Comparison of ENCODE assay signal across 8 cellular contexts in genomic region chr7:151756076-151756731, GRCh38.
DNase-seq lines count a peak whose midpoint lies in the region; ATAC-seq, FAIRE-seq and TF ChIP-seq lines count a peak whose summit lies in the region.

No MANE protein-coding gene starts in this region.

- H3K27ac ChIP-seq in astrocyte (ENCODE audit: low read depth, low read length) (peak overlapping the region; percentile 61), trophoblast cell (ENCODE audit: low read depth, low read length) (no peak overlapping the region), tibial artery (peak overlapping the region in 1 of 2 donors; percentile 36)

- H3K4me3 Mint-ChIP-seq in T-helper 17 cell (peak overlapping the region; percentile 89), astrocyte (ENCODE audit: unreplicated experiment) (no peak overlapping the region), osteocyte (ENCODE audit: unreplicated experiment) (no peak overlapping the region)

- H3K27ac Mint-ChIP-seq in T-helper 17 cell (peak overlapping the region; percentile 89), astrocyte (ENCODE audit: unreplicated experiment) (peak overlapping the region; percentile 67), osteocyte (ENCODE audit: unreplicated experiment) (no peak overlapping the region)

- H3K27me3 Mint-ChIP-seq in T-helper 17 cell (no peaks in the 10 kb centered on the region), astrocyte (ENCODE audit: low read depth, unreplicated experiment) (peaks cover 7% of the 10 kb centered on the region), osteocyte (ENCODE audit: unreplicated experiment) (no peaks in the 10 kb centered on the region)

- peaks cover 23% of the 10 kb centered on the region for H3K4me1 Mint-ChIP-seq in T-helper 17 cell
- peaks cover 33% of the 10 kb centered on the region for H3K4me1 Mint-ChIP-seq in astrocyte (ENCODE audit: low read depth, unreplicated experiment)
- H3K4me1 Mint-ChIP-seq in osteocyte (ENCODE audit: unreplicated experiment), result peaks cover 66% of the 10 kb centered on the region

- H3K9me3 ChIP-seq in T-helper 17 cell (ENCODE audit: control insufficient read depth, low read length, poor library complexity, severe bottlenecking), result no peaks in the 10 kb centered on the region
- no peaks in the 10 kb centered on the region for H3K9me3 ChIP-seq in astrocyte (ENCODE audit: insufficient read depth, low read depth, low read length)
- H3K9me3 ChIP-seq in trophoblast cell (ENCODE audit: insufficient read depth, low read depth, low read length), result no peaks in the 10 kb centered on the region
- H3K9me3 ChIP-seq in tibial artery, result no peaks in the 10 kb centered on the region

- H3K9me3 Mint-ChIP-seq in astrocyte (ENCODE audit: unreplicated experiment) (no peaks in the 10 kb centered on the region), osteocyte (ENCODE audit: unreplicated experiment) (no peaks in the 10 kb centered on the region)

- H3K9ac ChIP-seq in astrocyte (ENCODE audit: low read length) (peak overlapping the region; percentile 54), trophoblast cell (ENCODE audit: low read length) (no peak overlapping the region)

- H3K36me3 Mint-ChIP-seq in T-helper 17 cell (ENCODE audit: low read depth), result peaks cover 2% of the 10 kb centered on the region
- no peaks in the 10 kb centered on the region for H3K36me3 Mint-ChIP-seq in astrocyte (ENCODE audit: low read depth, unreplicated experiment)
- H3K36me3 Mint-ChIP-seq in osteocyte (ENCODE audit: unreplicated experiment), result no peaks in the 10 kb centered on the region

- H2AK5ac ChIP-seq in trophoblast cell (ENCODE audit: low read length), result peak overlapping the region; percentile 85

- H3K27me3 ChIP-seq in astrocyte (ENCODE audit: insufficient read depth, low read length), result no peaks in the 10 kb centered on the region
- no peaks in the 10 kb centered on the region for H3K27me3 ChIP-seq in trophoblast cell (ENCODE audit: insufficient read depth, low read length)
- H3K27me3 ChIP-seq in tibial artery, result no peaks in the 10 kb centered on the region

- peak overlapping the region; percentile 57 for H3K4me2 ChIP-seq in astrocyte (ENCODE audit: low read length)
- H3K4me2 ChIP-seq in trophoblast cell (ENCODE audit: low read length), result no peak overlapping the region

- peak overlapping the region; percentile 30 for H4K8ac ChIP-seq in trophoblast cell (ENCODE audit: low read depth, low read length)

- no peaks in the 10 kb centered on the region for H4K20me1 ChIP-seq in astrocyte (ENCODE audit: insufficient read depth, low read length)

- H2BK120ac ChIP-seq in trophoblast cell (ENCODE audit: insufficient read depth, low read length, poor library complexity), result peak overlapping the region; percentile 48

- H3K79me2 ChIP-seq in astrocyte (ENCODE audit: insufficient read depth, low read length) (no peaks in the 10 kb centered on the region), trophoblast cell (ENCODE audit: control insufficient read depth, insufficient read depth, low read length, poor library complexity) (peaks cover 4% of the 10 kb centered on the region)

- no peak overlapping the region for H3K23ac ChIP-seq in trophoblast cell (ENCODE audit: low read length)

- peak overlapping the region; percentile 21 for H2AFZ ChIP-seq in astrocyte (ENCODE audit: low read depth, low read length)
- peak overlapping the region; percentile 62 for H2AFZ ChIP-seq in trophoblast cell (ENCODE audit: insufficient read depth, low read length, poor library complexity)

- peak overlapping the region; percentile 71 for H3K14ac ChIP-seq in trophoblast cell (ENCODE audit: low read length)

- peaks cover 26% of the 10 kb centered on the region for H3K79me1 ChIP-seq in trophoblast cell (ENCODE audit: low read length)

- peak overlapping the region; percentile 72 for H4K91ac ChIP-seq in trophoblast cell (ENCODE audit: low read depth, low read length)

- H3K4me1 ChIP-seq in astrocyte (ENCODE audit: insufficient read depth, low read length), result peaks cover 48% of the 10 kb centered on the region
- H3K4me1 ChIP-seq in trophoblast cell (ENCODE audit: control insufficient read depth in 1 of 2, insufficient read depth in 2 of 2, low read length in 2 of 2), result peaks cover 26 to 27% of the 10 kb centered on the region in 2 experiments
- peaks cover 0 to 62% (median 51%) of the 10 kb centered on the region in 4 donors for H3K4me1 ChIP-seq in tibial artery

- no peak overlapping the region for H3K4me3 ChIP-seq in astrocyte (ENCODE audit: insufficient read depth, low read depth, low read length)
- no peak overlapping the region for H3K4me3 ChIP-seq in trophoblast cell (ENCODE audit: low read depth, low read length)
- no peak overlapping the region for H3K4me3 ChIP-seq in tibial artery

- peak overlapping the region; percentile 24 for H2BK5ac ChIP-seq in trophoblast cell (ENCODE audit: low read depth, low read length, poor library complexity)

- no peaks in the 10 kb centered on the region for H3K36me3 ChIP-seq in astrocyte (ENCODE audit: insufficient read depth, low read length)
- no peaks in the 10 kb centered on the region for H3K36me3 ChIP-seq in trophoblast cell (ENCODE audit: control insufficient read depth in 1 of 2, insufficient read depth in 2 of 2, low read length in 2 of 2)
- no peaks in the 10 kb centered on the region for H3K36me3 ChIP-seq in tibial artery

- FAIRE-seq in astrocyte (lab: Jason Lieb, UNC), result no peak

- peak overlapping the region; percentile 90 for H2BK12ac ChIP-seq in trophoblast cell (ENCODE audit: low read length)

- ATAC-seq in GM18867 (IDR thresholded peaks at IDR 0.05; ENCODE audit: unreplicated experiment) (peak; percentile 44), T-helper 17 cell (peak; percentile 94), HG02938 (IDR thresholded peaks at IDR 0.05; ENCODE audit: unreplicated experiment) (no peak)

- no CpG with 5 or more reads among the region's 19 CpGs for WGBS in trophoblast cell (ENCODE audit: extremely low coverage, insufficient coverage, insufficient read length)

- peak in 2 of 3 donors; percentile 29 to 33 for DNase-seq in T-helper 17 cell
- DNase-seq in astrocyte (ENCODE audit: low read depth), result peak; percentile 60
- peak; percentile 29 to 41 for DNase-seq in trophoblast cell
- DNase-seq in osteocyte (ENCODE audit: extremely low spot score, unreplicated experiment), result no peak
- no peak for DNase-seq in tibial artery
- no peak for DNase-seq in NCI-H2227 (lab: John Stamatoyannopoulos, UW; ENCODE audit: unreplicated experiment)

- H4K12ac ChIP-seq in trophoblast cell (ENCODE audit: low read depth, low read length), result no peak overlapping the region

- intact Hi-C loops in tibial artery (cut with DNase I; ENCODE audit: low total_unique reads), result loop anchor here (5.0 to 10.0 kb wide), 2 partner anchors 131 to 294 kb away; no protein-coding TSS in a partner anchor

- H3K18ac ChIP-seq in trophoblast cell (ENCODE audit: low read length), result peak overlapping the region; percentile 58

- peak overlapping the region; percentile 23 for H3K4ac ChIP-seq in trophoblast cell (ENCODE audit: low read depth, low read length)

- TF ChIP-seq CTCF in astrocyte (IDR thresholded peaks at IDR 0.05; ENCODE audit: insufficient read depth, low read depth, low read length) (no peak), osteocyte (IDR thresholded peaks at IDR 0.05) (no peak), tibial artery (IDR thresholded peaks at IDR 0.05) (no peak)

Comparison
In these comparisons a context has a peak if more than half of its experiments do, and no peak if none do; other contexts are left out.
1. DNase-seq: peak in T-helper 17 cell (2 of 3), astrocyte (single experiment) and trophoblast cell (2 of 2); none in osteocyte (single experiment), tibial artery (0 of 2) and NCI-H2227 (single experiment).